8 cellular contexts compared by ENCODE assay signal in the genomic region with DNA sequence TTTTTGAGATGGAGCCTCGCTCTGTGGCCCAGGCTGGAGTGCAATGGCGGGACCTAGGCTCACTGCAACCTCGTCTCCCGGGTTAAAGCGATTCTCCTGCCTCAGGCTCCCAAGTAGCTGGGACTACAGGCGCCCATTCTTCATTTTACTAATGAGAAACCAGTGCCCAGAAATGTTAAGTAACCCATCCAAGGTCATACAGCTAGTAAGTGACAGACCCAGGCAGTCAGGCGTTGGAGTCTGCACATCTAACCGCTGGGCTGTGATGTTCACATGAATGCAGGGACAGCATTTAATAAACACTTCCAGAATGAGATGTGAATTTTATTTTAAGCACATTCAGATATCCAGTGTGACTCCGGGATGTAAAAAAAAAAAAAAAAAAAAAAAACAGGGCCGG. TPM values are rescaled to one million over a fixed set of nuclear protein-coding genes. Genes with fewer than 3 reads are reported as not detected.
DNase-seq lines count a peak whose midpoint lies in the region; ATAC-seq, FAIRE-seq and TF ChIP-seq lines count a peak whose summit lies in the region.

No MANE protein-coding gene starts in this region.

- TF ChIP-seq EP300 in SK-N-SH (IDR thresholded peaks at IDR 0.05; ENCODE audit: borderline replicate concordance in 1 of 2, low read depth in 1 of 2, low read length in 1 of 2), result no peak
- TF ChIP-seq EP300 in esophagus muscularis mucosa (IDR thresholded peaks at IDR 0.05), result no peak
- no peak for TF ChIP-seq EP300 in sigmoid colon (IDR thresholded peaks at IDR 0.05)

- TF ChIP-seq POLR2A in esophagus muscularis mucosa (IDR thresholded peaks at IDR 0.05; ENCODE audit: low read depth), result no peak
- TF ChIP-seq POLR2A in sigmoid colon (IDR thresholded peaks at IDR 0.05), result no peak
- no peak for TF ChIP-seq POLR2A in erythroblast (IDR thresholded peaks at IDR 0.05; ENCODE audit: low read length)

- DNase-seq in SK-N-SH, result no peak
- DNase-seq in RWPE1 (ENCODE audit: low spot score), result no peak
- DNase-seq in esophagus muscularis mucosa (ENCODE audit: extremely low spot score), result no peak
- no peak for DNase-seq in sigmoid colon
- no peak for DNase-seq in frontal cortex (ENCODE audit: low spot score in 2 of 2)
- DNase-seq in erythroblast (lab: John Stamatoyannopoulos, UW), result no peak
- DNase-seq in GOT3 (lab: John Stamatoyannopoulos, UW), result no peak

- H3K79me2 ChIP-seq in SK-N-SH (ENCODE audit: insufficient read depth), result peaks cover 48% of the 10 kb centered on the region

- peak overlapping the region; percentile 94; the same call in 1 of the 2 replicates for H3K9ac ChIP-seq in SK-N-SH

- TF ChIP-seq CTCF in SK-N-SH (IDR thresholded peaks at IDR 0.05) (no peak), RWPE1 (conservative IDR thresholded peaks at IDR 0.05; ENCODE audit: low read depth) (no peak), esophagus muscularis mucosa (IDR thresholded peaks at IDR 0.05) (no peak), sigmoid colon (IDR thresholded peaks at IDR 0.05) (no peak)

- H2AFZ ChIP-seq in SK-N-SH (ENCODE audit: low read depth), result peak overlapping the region; percentile 80

- H3K4me2 ChIP-seq in SK-N-SH, result peak overlapping the region; percentile 95

- H3K4me3 ChIP-seq in SK-N-SH (ENCODE audit: low read depth in 2 of 2, low read length in 1 of 2) (peak overlapping the region; percentile 83 to 92), esophagus muscularis mucosa (peak overlapping the region in 3 of 4 donors; percentile 77 to 92 (median 90)), sigmoid colon (peak overlapping the region in 2 of 4 donors; percentile 74 to 96)

- no peak for ATAC-seq in SK-N-SH treated with all-trans-retinoic acid at 6 μM for 48 hours

- peaks cover 22% of the 10 kb centered on the region for H4K20me1 ChIP-seq in SK-N-SH (ENCODE audit: insufficient read depth)

- H3K9me3 ChIP-seq in SK-N-SH, result no peaks in the 10 kb centered on the region
- peaks cover 0 to 5% (median 0%) of the 10 kb centered on the region in 4 donors for H3K9me3 ChIP-seq in esophagus muscularis mucosa
- H3K9me3 ChIP-seq in sigmoid colon, result peaks cover 0 to 6% (median 0%) of the 10 kb centered on the region in 4 donors

- H3F3A ChIP-seq in SK-N-SH (replicated peaks; ENCODE audit: insufficient read depth), result peaks cover 8% of the 10 kb centered on the region

- TF ChIP-seq RAD21 in SK-N-SH (IDR thresholded peaks at IDR 0.05; ENCODE audit: low read length), result no peak

- peak overlapping the region in 1 of 2 experiments; percentile 96; a peak in 2 of 4 replicates for H3K27ac ChIP-seq in SK-N-SH (ENCODE audit: low read depth in 2 of 2, low read length in 1 of 2)
- peak overlapping the region; percentile 95 for H3K27ac ChIP-seq in RWPE1
- H3K27ac ChIP-seq in esophagus muscularis mucosa (replicated peaks in 1 of 4), result peak overlapping the region in 3 of 4 donors; percentile 96 to 98 (median 97)
- peak overlapping the region in 3 of 4 donors; percentile 89 to 98 (median 91) for H3K27ac ChIP-seq in sigmoid colon

- H3K36me3 ChIP-seq in SK-N-SH (replicated peaks in 1 of 2; ENCODE audit: control insufficient read depth in 1 of 2, insufficient read depth in 2 of 2, low read length in 1 of 2), result peaks cover 0 to 5% of the 10 kb centered on the region in 2 experiments
- peaks cover 0 to 39% (median 12%) of the 10 kb centered on the region in 4 donors for H3K36me3 ChIP-seq in esophagus muscularis mucosa
- H3K36me3 ChIP-seq in sigmoid colon, result peaks cover 0 to 3% (median 0%) of the 10 kb centered on the region in 4 donors

- intact Hi-C loops in esophagus muscularis mucosa (cut with DNase I), result loop anchor here (5.0 kb wide), 1 partner anchor 66 kb away; a partner anchor contains a TSS
- intact Hi-C loops in sigmoid colon (cut with DNase I), result loop anchor here (2.0 to 5.0 kb wide), 2 partner anchors 66 to 81 kb away; a partner anchor contains a TSS

- CTCF ChIA-PET in SK-N-SH (lab: Yijun Ruan, JAX), result interaction anchor here (1.0 to 1.2 kb wide), 3 partner anchors 9 to 21 kb away, joined by 3 to 4 read pairs (median 3); no protein-coding TSS in a partner anchor
- CTCF ChIA-PET in RWPE1 (lab: Yijun Ruan, JAX), result no interaction called here

- WGBS in SK-N-SH (ENCODE audit: low lambda C conversion rate), result 70% methylated on average over 10 of the region's 10 CpGs
- 89% methylated on average over 10 of the region's 10 CpGs for WGBS in esophagus muscularis mucosa
- WGBS in sigmoid colon, 2 donors, result 87 to 92% methylated on average over 10 of the region's 10 CpGs

- H3K4me1 ChIP-seq in SK-N-SH (ENCODE audit: control insufficient read depth in 1 of 2, insufficient read depth in 2 of 2, low read depth in 1 of 2, low read length in 1 of 2) (peaks cover 7 to 12% of the 10 kb centered on the region in 2 experiments; a peak in 3 of 4 replicates), esophagus muscularis mucosa (peaks cover 21 to 43% (median 38%) of the 10 kb centered on the region in 4 donors), sigmoid colon (peaks cover 0 to 41% (median 34%) of the 10 kb centered on the region in 4 donors)

- FAIRE-seq in frontal cortex (lab: Jason Lieb, UNC), result no peak

- no peaks in the 10 kb centered on the region for H3K9me2 ChIP-seq in SK-N-SH

- H3K27me3 ChIP-seq in SK-N-SH (ENCODE audit: insufficient read depth) (no peaks in the 10 kb centered on the region), esophagus muscularis mucosa (no peaks in the 10 kb centered on the region), sigmoid colon (no peaks in the 10 kb centered on the region)

- POLR2A ChIA-PET in SK-N-SH (lab: Yijun Ruan, JAX), result interaction anchor here (1.5 to 2.2 kb wide), 2 partner anchors 65 to 80 kb away, joined by 5 to 13 read pairs; a partner anchor contains a TSS
- POLR2A ChIA-PET in RWPE1 (lab: Yijun Ruan, JAX; ENCODE audit: low non-redundant PET), result no interaction called here

TF ChIP-seq in SK-N-SH, 30 proteins besides CTCF, POLR2A, EP300 and RAD21:
- TF ChIP-seq NRF1 (IDR thresholded peaks at IDR 0.05; ENCODE audit: low read depth, low read length), result no peak
TF ChIP-seq in SK-N-SH: peak in this region for 0.

TF ChIP-seq in SK-N-SH treated with all-trans-retinoic acid at 6 μM for 48 hours, 23 proteins besides CTCF, POLR2A, EP300 and RAD21 (continues in another document):
- TF ChIP-seq ARNTL (CRISPR knock-in tag; IDR thresholded peaks at IDR 0.05; ENCODE audit: borderline replicate concordance, low read depth), result no peak
- no peak for TF ChIP-seq ISL1 (CRISPR knock-in tag; IDR thresholded peaks at IDR 0.05)
- TF ChIP-seq ZNF70 (CRISPR knock-in tag; IDR thresholded peaks at IDR 0.05), result no peak
- no peak for TF ChIP-seq ZFP3 (CRISPR knock-in tag; IDR thresholded peaks at IDR 0.05)
- no peak for TF ChIP-seq ZNF565 (CRISPR knock-in tag; conservative IDR thresholded peaks at IDR 0.05; ENCODE audit: low read depth)
- no peak for TF ChIP-seq ESRRG (CRISPR knock-in tag; IDR thresholded peaks at IDR 0.05)
- no peak for TF ChIP-seq ZC3H10 (CRISPR knock-in tag; IDR thresholded peaks at IDR 0.05)
- no peak for TF ChIP-seq ZFP30 (CRISPR knock-in tag; IDR thresholded peaks at IDR 0.05)
- TF ChIP-seq ZNF8 (CRISPR knock-in tag; IDR thresholded peaks at IDR 0.05), result no peak
- TF ChIP-seq, protein P1, sequence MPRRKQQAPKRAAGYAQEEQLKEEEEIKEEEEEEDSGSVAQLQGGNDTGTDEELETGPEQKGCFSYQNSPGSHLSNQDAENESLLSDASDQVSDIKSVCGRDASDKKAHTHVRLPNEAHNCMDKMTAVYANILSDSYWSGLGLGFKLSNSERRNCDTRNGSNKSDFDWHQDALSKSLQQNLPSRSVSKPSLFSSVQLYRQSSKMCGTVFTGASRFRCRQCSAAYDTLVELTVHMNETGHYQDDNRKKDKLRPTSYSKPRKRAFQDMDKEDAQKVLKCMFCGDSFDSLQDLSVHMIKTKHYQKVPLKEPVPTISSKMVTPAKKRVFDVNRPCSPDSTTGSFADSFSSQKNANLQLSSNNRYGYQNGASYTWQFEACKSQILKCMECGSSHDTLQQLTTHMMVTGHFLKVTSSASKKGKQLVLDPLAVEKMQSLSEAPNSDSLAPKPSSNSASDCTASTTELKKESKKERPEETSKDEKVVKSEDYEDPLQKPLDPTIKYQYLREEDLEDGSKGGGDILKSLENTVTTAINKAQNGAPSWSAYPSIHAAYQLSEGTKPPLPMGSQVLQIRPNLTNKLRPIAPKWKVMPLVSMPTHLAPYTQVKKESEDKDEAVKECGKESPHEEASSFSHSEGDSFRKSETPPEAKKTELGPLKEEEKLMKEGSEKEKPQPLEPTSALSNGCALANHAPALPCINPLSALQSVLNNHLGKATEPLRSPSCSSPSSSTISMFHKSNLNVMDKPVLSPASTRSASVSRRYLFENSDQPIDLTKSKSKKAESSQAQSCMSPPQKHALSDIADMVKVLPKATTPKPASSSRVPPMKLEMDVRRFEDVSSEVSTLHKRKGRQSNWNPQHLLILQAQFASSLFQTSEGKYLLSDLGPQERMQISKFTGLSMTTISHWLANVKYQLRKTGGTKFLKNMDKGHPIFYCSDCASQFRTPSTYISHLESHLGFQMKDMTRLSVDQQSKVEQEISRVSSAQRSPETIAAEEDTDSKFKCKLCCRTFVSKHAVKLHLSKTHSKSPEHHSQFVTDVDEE (CRISPR knock-in tag; IDR thresholded peaks at IDR 0.05), result no peak
- TF ChIP-seq, protein P2, sequence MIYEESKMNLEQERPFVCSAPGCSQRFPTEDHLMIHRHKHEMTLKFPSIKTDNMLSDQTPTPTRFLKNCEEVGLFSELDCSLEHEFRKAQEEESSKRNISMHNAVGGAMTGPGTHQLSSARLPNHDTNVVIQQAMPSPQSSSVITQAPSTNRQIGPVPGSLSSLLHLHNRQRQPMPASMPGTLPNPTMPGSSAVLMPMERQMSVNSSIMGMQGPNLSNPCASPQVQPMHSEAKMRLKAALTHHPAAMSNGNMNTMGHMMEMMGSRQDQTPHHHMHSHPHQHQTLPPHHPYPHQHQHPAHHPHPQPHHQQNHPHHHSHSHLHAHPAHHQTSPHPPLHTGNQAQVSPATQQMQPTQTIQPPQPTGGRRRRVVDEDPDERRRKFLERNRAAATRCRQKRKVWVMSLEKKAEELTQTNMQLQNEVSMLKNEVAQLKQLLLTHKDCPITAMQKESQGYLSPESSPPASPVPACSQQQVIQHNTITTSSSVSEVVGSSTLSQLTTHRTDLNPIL (CRISPR knock-in tag; IDR thresholded peaks at IDR 0.05; ENCODE audit: low read depth), result no peak
- TF ChIP-seq BACH2 (CRISPR knock-in tag; IDR thresholded peaks at IDR 0.05; ENCODE audit: borderline replicate concordance), result no peak
- TF ChIP-seq TCF4 (CRISPR knock-in tag; IDR thresholded peaks at IDR 0.05; ENCODE audit: borderline replicate concordance), result no peak
- no peak for TF ChIP-seq SNAI2 (CRISPR knock-in tag; IDR thresholded peaks at IDR 0.05)
- TF ChIP-seq CSDC2 (CRISPR knock-in tag; IDR thresholded peaks at IDR 0.05), result no peak
- no peak for TF ChIP-seq RARB (CRISPR knock-in tag; IDR thresholded peaks at IDR 0.05)
- TF ChIP-seq TOX (CRISPR knock-in tag; IDR thresholded peaks at IDR 0.05; ENCODE audit: borderline replicate concordance), result no peak

RNA-seq across cellular contexts. Expression of a gene that starts 1.3 kb away (rescaled TPM):
- 4.6 and 7.2 TPM in 2 replicates for polyA plus RNA-seq in SK-N-SH (2012; rRNA removed)
- polyA plus RNA-seq in SK-N-SH (2012; cell fraction: cytosol; rRNA removed), result 7.1 and 7.7 TPM in 2 replicates
- polyA plus RNA-seq in SK-N-SH (2012; cell fraction: nucleus; rRNA removed), result 2.8 and 5.8 TPM in 2 replicates
- total RNA-seq in esophagus muscularis mucosa, result 10 to 100 TPM; 24.0 to 36.2 (median 29.6) TPM
- total RNA-seq in sigmoid colon, result 10 to 100 TPM; 21.3 to 35.5 (median 32.4) TPM
- 1 to 10 TPM; 2.3 to 7.2 (median 7.1) TPM for polyA plus RNA-seq in sigmoid colon
- total RNA-seq in frontal cortex, result 37.5 TPM
